In the genomic region with DNA sequence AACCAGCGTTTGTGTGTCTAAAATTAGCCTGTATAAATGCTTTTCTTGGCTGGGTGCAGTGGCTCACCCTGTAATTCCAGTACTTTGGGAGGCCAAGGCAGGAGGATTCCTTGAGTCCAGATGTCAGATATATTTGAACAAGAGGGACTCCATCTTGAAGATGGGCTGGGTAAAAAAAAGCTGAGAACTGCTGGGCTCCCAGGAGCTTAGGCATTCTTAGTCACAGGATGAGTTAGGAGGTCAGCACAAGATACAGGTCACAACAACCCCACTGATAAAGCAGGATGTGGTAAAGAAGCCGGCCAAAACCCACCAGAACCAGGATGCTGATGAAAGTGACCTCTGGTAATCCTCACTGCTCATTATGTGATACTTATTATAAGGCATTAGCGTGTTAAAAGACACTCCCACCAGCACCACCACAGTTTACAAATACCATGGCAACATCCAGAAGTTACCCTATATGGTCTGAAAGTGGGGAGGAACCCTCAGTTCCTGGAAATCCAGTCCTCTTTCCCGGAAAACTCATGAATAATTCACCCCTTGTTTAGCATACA, we compare ENCODE assay signal across 1 cellular context.
A peak's percentile ranks its signal among the peaks of the same experiment; 100 is the strongest.
TF ChIP-seq lines count a peak whose summit lies in the region.

No MANE protein-coding gene starts in this region.

TF ChIP-seq in K562, 482 proteins besides CTCF, POLR2A, EP300 and RAD21 (continued from another document and continues in another):
- TF ChIP-seq, protein P1, sequence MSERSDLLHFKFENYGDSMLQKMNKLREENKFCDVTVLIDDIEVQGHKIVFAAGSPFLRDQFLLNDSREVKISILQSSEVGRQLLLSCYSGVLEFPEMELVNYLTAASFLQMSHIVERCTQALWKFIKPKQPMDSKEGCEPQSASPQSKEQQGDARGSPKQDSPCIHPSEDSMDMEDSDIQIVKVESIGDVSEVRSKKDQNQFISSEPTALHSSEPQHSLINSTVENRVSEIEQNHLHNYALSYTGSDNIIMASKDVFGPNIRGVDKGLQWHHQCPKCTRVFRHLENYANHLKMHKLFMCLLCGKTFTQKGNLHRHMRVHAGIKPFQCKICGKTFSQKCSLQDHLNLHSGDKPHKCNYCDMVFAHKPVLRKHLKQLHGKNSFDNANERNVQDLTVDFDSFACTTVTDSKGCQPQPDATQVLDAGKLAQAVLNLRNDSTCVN (CRISPR knock-in tag; IDR thresholded peaks at IDR 0.05): peak; percentile 98
- TF ChIP-seq TEAD1 (CRISPR knock-in tag; IDR thresholded peaks at IDR 0.05): peak in 1 of 2 experiments; percentile 99; a peak in 2 of 4 replicates
- TF ChIP-seq, protein P2, sequence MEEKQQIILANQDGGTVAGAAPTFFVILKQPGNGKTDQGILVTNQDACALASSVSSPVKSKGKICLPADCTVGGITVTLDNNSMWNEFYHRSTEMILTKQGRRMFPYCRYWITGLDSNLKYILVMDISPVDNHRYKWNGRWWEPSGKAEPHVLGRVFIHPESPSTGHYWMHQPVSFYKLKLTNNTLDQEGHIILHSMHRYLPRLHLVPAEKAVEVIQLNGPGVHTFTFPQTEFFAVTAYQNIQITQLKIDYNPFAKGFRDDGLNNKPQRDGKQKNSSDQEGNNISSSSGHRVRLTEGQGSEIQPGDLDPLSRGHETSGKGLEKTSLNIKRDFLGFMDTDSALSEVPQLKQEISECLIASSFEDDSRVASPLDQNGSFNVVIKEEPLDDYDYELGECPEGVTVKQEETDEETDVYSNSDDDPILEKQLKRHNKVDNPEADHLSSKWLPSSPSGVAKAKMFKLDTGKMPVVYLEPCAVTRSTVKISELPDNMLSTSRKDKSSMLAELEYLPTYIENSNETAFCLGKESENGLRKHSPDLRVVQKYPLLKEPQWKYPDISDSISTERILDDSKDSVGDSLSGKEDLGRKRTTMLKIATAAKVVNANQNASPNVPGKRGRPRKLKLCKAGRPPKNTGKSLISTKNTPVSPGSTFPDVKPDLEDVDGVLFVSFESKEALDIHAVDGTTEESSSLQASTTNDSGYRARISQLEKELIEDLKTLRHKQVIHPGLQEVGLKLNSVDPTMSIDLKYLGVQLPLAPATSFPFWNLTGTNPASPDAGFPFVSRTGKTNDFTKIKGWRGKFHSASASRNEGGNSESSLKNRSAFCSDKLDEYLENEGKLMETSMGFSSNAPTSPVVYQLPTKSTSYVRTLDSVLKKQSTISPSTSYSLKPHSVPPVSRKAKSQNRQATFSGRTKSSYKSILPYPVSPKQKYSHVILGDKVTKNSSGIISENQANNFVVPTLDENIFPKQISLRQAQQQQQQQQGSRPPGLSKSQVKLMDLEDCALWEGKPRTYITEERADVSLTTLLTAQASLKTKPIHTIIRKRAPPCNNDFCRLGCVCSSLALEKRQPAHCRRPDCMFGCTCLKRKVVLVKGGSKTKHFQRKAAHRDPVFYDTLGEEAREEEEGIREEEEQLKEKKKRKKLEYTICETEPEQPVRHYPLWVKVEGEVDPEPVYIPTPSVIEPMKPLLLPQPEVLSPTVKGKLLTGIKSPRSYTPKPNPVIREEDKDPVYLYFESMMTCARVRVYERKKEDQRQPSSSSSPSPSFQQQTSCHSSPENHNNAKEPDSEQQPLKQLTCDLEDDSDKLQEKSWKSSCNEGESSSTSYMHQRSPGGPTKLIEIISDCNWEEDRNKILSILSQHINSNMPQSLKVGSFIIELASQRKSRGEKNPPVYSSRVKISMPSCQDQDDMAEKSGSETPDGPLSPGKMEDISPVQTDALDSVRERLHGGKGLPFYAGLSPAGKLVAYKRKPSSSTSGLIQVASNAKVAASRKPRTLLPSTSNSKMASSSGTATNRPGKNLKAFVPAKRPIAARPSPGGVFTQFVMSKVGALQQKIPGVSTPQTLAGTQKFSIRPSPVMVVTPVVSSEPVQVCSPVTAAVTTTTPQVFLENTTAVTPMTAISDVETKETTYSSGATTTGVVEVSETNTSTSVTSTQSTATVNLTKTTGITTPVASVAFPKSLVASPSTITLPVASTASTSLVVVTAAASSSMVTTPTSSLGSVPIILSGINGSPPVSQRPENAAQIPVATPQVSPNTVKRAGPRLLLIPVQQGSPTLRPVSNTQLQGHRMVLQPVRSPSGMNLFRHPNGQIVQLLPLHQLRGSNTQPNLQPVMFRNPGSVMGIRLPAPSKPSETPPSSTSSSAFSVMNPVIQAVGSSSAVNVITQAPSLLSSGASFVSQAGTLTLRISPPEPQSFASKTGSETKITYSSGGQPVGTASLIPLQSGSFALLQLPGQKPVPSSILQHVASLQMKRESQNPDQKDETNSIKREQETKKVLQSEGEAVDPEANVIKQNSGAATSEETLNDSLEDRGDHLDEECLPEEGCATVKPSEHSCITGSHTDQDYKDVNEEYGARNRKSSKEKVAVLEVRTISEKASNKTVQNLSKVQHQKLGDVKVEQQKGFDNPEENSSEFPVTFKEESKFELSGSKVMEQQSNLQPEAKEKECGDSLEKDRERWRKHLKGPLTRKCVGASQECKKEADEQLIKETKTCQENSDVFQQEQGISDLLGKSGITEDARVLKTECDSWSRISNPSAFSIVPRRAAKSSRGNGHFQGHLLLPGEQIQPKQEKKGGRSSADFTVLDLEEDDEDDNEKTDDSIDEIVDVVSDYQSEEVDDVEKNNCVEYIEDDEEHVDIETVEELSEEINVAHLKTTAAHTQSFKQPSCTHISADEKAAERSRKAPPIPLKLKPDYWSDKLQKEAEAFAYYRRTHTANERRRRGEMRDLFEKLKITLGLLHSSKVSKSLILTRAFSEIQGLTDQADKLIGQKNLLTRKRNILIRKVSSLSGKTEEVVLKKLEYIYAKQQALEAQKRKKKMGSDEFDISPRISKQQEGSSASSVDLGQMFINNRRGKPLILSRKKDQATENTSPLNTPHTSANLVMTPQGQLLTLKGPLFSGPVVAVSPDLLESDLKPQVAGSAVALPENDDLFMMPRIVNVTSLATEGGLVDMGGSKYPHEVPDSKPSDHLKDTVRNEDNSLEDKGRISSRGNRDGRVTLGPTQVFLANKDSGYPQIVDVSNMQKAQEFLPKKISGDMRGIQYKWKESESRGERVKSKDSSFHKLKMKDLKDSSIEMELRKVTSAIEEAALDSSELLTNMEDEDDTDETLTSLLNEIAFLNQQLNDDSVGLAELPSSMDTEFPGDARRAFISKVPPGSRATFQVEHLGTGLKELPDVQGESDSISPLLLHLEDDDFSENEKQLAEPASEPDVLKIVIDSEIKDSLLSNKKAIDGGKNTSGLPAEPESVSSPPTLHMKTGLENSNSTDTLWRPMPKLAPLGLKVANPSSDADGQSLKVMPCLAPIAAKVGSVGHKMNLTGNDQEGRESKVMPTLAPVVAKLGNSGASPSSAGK (IDR thresholded peaks at IDR 0.05): no peak
- peak; percentile 73; the same call in 1 of the 2 replicates for TF ChIP-seq ESRRA (IDR thresholded peaks at IDR 0.05; ENCODE audit: borderline replicate concordance, low read depth)
- peak; percentile 36; the same call in 1 of the 2 replicates for TF ChIP-seq MAFG (tag; conservative IDR thresholded peaks at IDR 0.05)
- TF ChIP-seq CCAR2 (IDR thresholded peaks at IDR 0.05; ENCODE audit: low read depth, low read length): no peak
- TF ChIP-seq, protein P3, sequence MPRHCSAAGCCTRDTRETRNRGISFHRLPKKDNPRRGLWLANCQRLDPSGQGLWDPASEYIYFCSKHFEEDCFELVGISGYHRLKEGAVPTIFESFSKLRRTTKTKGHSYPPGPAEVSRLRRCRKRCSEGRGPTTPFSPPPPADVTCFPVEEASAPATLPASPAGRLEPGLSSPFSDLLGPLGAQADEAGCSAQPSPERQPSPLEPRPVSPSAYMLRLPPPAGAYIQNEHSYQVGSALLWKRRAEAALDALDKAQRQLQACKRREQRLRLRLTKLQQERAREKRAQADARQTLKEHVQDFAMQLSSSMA (CRISPR knock-in tag; IDR thresholded peaks at IDR 0.05): peak; percentile 92
- peak; percentile 95 for TF ChIP-seq STAT5A (IDR thresholded peaks at IDR 0.05; ENCODE audit: borderline replicate concordance, low read length)
- TF ChIP-seq, protein P4, sequence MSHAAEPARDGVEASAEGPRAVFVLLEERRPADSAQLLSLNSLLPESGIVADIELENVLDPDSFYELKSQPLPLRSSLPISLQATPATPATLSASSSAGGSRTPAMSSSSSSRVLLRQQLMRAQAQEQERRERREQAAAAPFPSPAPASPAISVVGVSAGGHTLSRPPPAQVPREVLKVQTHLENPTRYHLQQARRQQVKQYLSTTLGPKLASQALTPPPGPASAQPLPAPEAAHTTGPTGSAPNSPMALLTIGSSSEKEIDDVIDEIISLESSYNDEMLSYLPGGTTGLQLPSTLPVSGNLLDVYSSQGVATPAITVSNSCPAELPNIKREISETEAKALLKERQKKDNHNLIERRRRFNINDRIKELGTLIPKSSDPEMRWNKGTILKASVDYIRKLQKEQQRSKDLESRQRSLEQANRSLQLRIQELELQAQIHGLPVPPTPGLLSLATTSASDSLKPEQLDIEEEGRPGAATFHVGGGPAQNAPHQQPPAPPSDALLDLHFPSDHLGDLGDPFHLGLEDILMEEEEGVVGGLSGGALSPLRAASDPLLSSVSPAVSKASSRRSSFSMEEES (CRISPR knock-in tag; IDR thresholded peaks at IDR 0.05): peak; percentile 81
- TF ChIP-seq FOXA1 (IDR thresholded peaks at IDR 0.05; ENCODE audit: borderline replicate concordance): no peak
- TF ChIP-seq, protein P5, sequence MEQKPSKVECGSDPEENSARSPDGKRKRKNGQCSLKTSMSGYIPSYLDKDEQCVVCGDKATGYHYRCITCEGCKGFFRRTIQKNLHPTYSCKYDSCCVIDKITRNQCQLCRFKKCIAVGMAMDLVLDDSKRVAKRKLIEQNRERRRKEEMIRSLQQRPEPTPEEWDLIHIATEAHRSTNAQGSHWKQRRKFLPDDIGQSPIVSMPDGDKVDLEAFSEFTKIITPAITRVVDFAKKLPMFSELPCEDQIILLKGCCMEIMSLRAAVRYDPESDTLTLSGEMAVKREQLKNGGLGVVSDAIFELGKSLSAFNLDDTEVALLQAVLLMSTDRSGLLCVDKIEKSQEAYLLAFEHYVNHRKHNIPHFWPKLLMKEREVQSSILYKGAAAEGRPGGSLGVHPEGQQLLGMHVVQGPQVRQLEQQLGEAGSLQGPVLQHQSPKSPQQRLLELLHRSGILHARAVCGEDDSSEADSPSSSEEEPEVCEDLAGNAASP (IDR thresholded peaks at IDR 0.05): no peak
- TF ChIP-seq ZNF785 (CRISPR knock-in tag; IDR thresholded peaks at IDR 0.05): peak; percentile 96
- TF ChIP-seq, protein P6, sequence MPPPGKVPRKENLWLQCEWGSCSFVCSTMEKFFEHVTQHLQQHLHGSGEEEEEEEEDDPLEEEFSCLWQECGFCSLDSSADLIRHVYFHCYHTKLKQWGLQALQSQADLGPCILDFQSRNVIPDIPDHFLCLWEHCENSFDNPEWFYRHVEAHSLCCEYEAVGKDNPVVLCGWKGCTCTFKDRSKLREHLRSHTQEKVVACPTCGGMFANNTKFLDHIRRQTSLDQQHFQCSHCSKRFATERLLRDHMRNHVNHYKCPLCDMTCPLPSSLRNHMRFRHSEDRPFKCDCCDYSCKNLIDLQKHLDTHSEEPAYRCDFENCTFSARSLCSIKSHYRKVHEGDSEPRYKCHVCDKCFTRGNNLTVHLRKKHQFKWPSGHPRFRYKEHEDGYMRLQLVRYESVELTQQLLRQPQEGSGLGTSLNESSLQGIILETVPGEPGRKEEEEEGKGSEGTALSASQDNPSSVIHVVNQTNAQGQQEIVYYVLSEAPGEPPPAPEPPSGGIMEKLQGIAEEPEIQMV (tag; conservative IDR thresholded peaks at IDR 0.05; ENCODE audit: low read depth): 0 out of 2 replicates have a peak, but pooled peaks have one; percentile 20
- TF ChIP-seq LEF1 (IDR thresholded peaks at IDR 0.05): 0 out of 2 replicates have a peak, but pooled peaks have one; percentile 27
- TF ChIP-seq STAT5B (CRISPR knock-in tag; IDR thresholded peaks at IDR 0.05): peak; percentile 81
- TF ChIP-seq, protein P7, sequence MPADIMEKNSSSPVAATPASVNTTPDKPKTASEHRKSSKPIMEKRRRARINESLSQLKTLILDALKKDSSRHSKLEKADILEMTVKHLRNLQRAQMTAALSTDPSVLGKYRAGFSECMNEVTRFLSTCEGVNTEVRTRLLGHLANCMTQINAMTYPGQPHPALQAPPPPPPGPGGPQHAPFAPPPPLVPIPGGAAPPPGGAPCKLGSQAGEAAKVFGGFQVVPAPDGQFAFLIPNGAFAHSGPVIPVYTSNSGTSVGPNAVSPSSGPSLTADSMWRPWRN (IDR thresholded peaks at IDR 0.05; ENCODE audit: low read depth): no peak
- TF ChIP-seq TGIF2 (CRISPR knock-in tag; IDR thresholded peaks at IDR 0.05): no peak
- no peak for TF ChIP-seq POU5F1 (IDR thresholded peaks at IDR 0.05; ENCODE audit: borderline replicate concordance, low read depth, low read length, partially characterized antibody)
- TF ChIP-seq ZNF253 (CRISPR knock-in tag; conservative IDR thresholded peaks at IDR 0.05): peak; percentile 85; the same call in 1 of the 2 replicates
- TF ChIP-seq GABPB1 (CRISPR knock-in tag; IDR thresholded peaks at IDR 0.05): 0 out of 2 replicates have a peak, but pooled peaks have one; percentile 42
- TF ChIP-seq MTF1 (CRISPR knock-in tag; IDR thresholded peaks at IDR 0.05; ENCODE audit: borderline replicate concordance): peak; percentile 93; the same call in 1 of the 2 replicates
- TF ChIP-seq ZNF146 (CRISPR knock-in tag; IDR thresholded peaks at IDR 0.05; ENCODE audit: unreplicated experiment): no peak
- TF ChIP-seq, protein P8, sequence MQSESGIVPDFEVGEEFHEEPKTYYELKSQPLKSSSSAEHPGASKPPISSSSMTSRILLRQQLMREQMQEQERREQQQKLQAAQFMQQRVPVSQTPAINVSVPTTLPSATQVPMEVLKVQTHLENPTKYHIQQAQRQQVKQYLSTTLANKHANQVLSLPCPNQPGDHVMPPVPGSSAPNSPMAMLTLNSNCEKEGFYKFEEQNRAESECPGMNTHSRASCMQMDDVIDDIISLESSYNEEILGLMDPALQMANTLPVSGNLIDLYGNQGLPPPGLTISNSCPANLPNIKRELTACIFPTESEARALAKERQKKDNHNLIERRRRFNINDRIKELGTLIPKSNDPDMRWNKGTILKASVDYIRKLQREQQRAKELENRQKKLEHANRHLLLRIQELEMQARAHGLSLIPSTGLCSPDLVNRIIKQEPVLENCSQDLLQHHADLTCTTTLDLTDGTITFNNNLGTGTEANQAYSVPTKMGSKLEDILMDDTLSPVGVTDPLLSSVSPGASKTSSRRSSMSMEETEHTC (IDR thresholded peaks at IDR 0.05): peak; percentile 65; the same call in 1 of the 2 replicates
- TF ChIP-seq KLF1 (tag; IDR thresholded peaks at IDR 0.05): peak; percentile 82
- TF ChIP-seq SRF (CRISPR knock-in tag; IDR thresholded peaks at IDR 0.05): peak; percentile 77 to 98
- TF ChIP-seq, protein P9, sequence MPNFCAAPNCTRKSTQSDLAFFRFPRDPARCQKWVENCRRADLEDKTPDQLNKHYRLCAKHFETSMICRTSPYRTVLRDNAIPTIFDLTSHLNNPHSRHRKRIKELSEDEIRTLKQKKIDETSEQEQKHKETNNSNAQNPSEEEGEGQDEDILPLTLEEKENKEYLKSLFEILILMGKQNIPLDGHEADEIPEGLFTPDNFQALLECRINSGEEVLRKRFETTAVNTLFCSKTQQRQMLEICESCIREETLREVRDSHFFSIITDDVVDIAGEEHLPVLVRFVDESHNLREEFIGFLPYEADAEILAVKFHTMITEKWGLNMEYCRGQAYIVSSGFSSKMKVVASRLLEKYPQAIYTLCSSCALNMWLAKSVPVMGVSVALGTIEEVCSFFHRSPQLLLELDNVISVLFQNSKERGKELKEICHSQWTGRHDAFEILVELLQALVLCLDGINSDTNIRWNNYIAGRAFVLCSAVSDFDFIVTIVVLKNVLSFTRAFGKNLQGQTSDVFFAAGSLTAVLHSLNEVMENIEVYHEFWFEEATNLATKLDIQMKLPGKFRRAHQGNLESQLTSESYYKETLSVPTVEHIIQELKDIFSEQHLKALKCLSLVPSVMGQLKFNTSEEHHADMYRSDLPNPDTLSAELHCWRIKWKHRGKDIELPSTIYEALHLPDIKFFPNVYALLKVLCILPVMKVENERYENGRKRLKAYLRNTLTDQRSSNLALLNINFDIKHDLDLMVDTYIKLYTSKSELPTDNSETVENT (CRISPR knock-in tag; IDR thresholded peaks at IDR 0.05): no peak
- no peak for TF ChIP-seq ZFP36 (IDR thresholded peaks at IDR 0.05; ENCODE audit: low read depth, low read length, partially characterized antibody)
